ENCODE assay signal across 24 cellular contexts in genomic region chr11:6199174-6199810, GRCh38. TPM values are rescaled to one million over a fixed set of nuclear protein-coding genes. Genes with fewer than 3 reads are reported as not detected.
A peak's percentile ranks its signal among the peaks of the same experiment; 100 is the strongest.
DNase-seq lines count a peak whose midpoint lies in the region; ATAC-seq and TF ChIP-seq lines count a peak whose summit lies in the region.
"Had no signal": no experiment of that assay in that cellular context is flagged by ENCODE, and none has a peak within 500 bp of the region (broad histone marks: within the 10 kb centered on the region; RNA-seq: fewer than 3 reads in every experiment).

OR52W1 (plus strand) TSS chr11:6199224; CDS start chr11:6199224, 0 bp downstream.

- TF ChIP-seq EP300 in esophagus muscularis mucosa (IDR thresholded peaks at IDR 0.05), result no peak

- no peaks in the 10 kb centered on the region for H3K4me1 ChIP-seq in esophagus muscularis mucosa

- peaks cover 29 to 53% of the 10 kb centered on the region in 2 donors for H3K36me3 Mint-ChIP-seq in CD14-positive monocyte

- H3K27ac Mint-ChIP-seq in CD14-positive monocyte, result peak within 1 kb of the TSS; percentile 100
- H3K27ac Mint-ChIP-seq: HFFc6 had no signal

- H3K27ac ChIP-seq in HL-60 (replicated peaks), result peak within 1 kb of the TSS; percentile 92
- H3K27ac ChIP-seq in esophagus muscularis mucosa (replicated peaks in 1 of 4), result no peak within 1 kb of the TSS
- H3K27ac ChIP-seq: BLaER1, GM23248 had no signal

- H3K4me3 Mint-ChIP-seq in CD14-positive monocyte, result no peak within 1 kb of the TSS
- H3K4me3 Mint-ChIP-seq: CD8-positive, alpha-beta T cell; H9; HFFc6 had no signal

- no peak for TF ChIP-seq POLR2A in esophagus muscularis mucosa (IDR thresholded peaks at IDR 0.05; ENCODE audit: low read depth)

- H3K4me3 ChIP-seq in HL-60 (replicated peaks; ENCODE audit: insufficient read depth, low read length) (no peak within 1 kb of the TSS), esophagus muscularis mucosa (no peak within 1 kb of the TSS)
- H3K4me3 ChIP-seq: BLaER1, GM23248 had no signal

- WGBS in esophagus muscularis mucosa, result 100% methylated on average over 4 of the region's 5 CpGs

- intact Hi-C loops in CD14-positive monocyte (cut with micrococcal nuclease) (loop anchor here in 1 of 2 donors (10.0 kb wide), 1 partner anchor 64 kb away; no protein-coding TSS in a partner anchor), esophagus muscularis mucosa (cut with DNase I) (no loop called here), posterior vena cava (cut with DNase I) (no loop called here)

- TF ChIP-seq CTCF in CD14-positive monocyte (IDR thresholded peaks at IDR 0.05) (no peak), HL-60 (IDR thresholded peaks at IDR 0.05; ENCODE audit: insufficient read depth, low read length) (no peak), esophagus muscularis mucosa (IDR thresholded peaks at IDR 0.05) (no peak)

- H3K4me1 Mint-ChIP-seq in CD14-positive monocyte, result peaks cover 79% of the 10 kb centered on the region

- H3K9me3 Mint-ChIP-seq in CD14-positive monocyte, result peaks cover 0 to 7% (median 2%) of the 10 kb centered on the region in 7 donors
- H3K9me3 Mint-ChIP-seq: CD8-positive, alpha-beta T cell; H9; HFFc6 had no signal

- peaks cover 0 to 3% (median 1%) of the 10 kb centered on the region in 3 donors for H3K27me3 Mint-ChIP-seq in CD14-positive monocyte (ENCODE audit: low read depth in 3 of 3)

- H3K36me3 ChIP-seq in esophagus muscularis mucosa, result no peaks in the 10 kb centered on the region
- H3K36me3 ChIP-seq: BLaER1 had no signal

- no peak for DNase-seq in CD14-positive monocyte (ENCODE audit: low spot score)
- no peak for DNase-seq in HL-60 (ENCODE audit: low read depth in 1 of 2, low spot score in 1 of 2)
- DNase-seq in esophagus muscularis mucosa (ENCODE audit: extremely low spot score), result peak; percentile 57
- DNase-seq in posterior vena cava (ENCODE audit: low spot score), result peak; percentile 76
- no peak for DNase-seq in DMS153 treated with DMSO at 0.1 percent for 48 hours (lab: John Stamatoyannopoulos, UW; ENCODE audit: unreplicated experiment)
- DNase-seq: Calu3; CD8-positive, alpha-beta T cell; DMS153; GDM1; GM23248; H9; HFFc6; IMR-90; MV-4-11; NCI-H1105 treated with DMSO at 0.1 percent for 48 hours; NCI-H2081; NCI-H2171 treated with DMSO at 0.1 percent for 48 hours; NCI-H526; OCI-M1; Right ventricle myocardium superior had no signal

- no peaks in the 10 kb centered on the region for H3K27me3 ChIP-seq in HL-60 (ENCODE audit: insufficient read depth, poor library complexity, severe bottlenecking)
- H3K27me3 ChIP-seq in esophagus muscularis mucosa, result no peaks in the 10 kb centered on the region
- H3K27me3 ChIP-seq: BLaER1 had no signal

- no peaks in the 10 kb centered on the region for H3K9me3 ChIP-seq in esophagus muscularis mucosa
- H3K9me3 ChIP-seq: BLaER1 had no signal

- ATAC-seq in HG02678 (IDR thresholded peaks at IDR 0.05; ENCODE audit: unreplicated experiment), result no peak
- no peak for ATAC-seq in HG03571 (IDR thresholded peaks at IDR 0.05; ENCODE audit: unreplicated experiment)
- ATAC-seq: CD8-positive, alpha-beta T cell had no signal

RNA-seq across cellular contexts. Expression of gene OR52W1, which starts in this region (rescaled TPM):
- not detected for polyA plus RNA-seq in CD14-positive monocyte
- total RNA-seq in esophagus muscularis mucosa (not detected), posterior vena cava (not detected)
- total RNA-seq: Calu3; CD8-positive, alpha-beta T cell; GM23248; H9; HFFc6; IMR-90; Right ventricle myocardium superior; SK-MEL-5 had no signal
- polyA plus RNA-seq: GM23248, IMR-90 had no signal

Comparison
In these comparisons a context has a peak if more than half of its experiments do, and no peak if none do; other contexts are left out.
1. Peak in DNase-seq in esophagus muscularis mucosa; RNA of the gene not detected or under 1 TPM.
2. Peak in DNase-seq in posterior vena cava; RNA of the gene not detected or under 1 TPM.